Comparison of ENCODE assay signal across 25 cellular contexts in genomic region chr16:24051125-24051524, GRCh38.
"Had no signal": no experiment of that assay in that cellular context is flagged by ENCODE, and none has a peak within 500 bp of the region (broad histone marks: within the 10 kb centered on the region; RNA-seq: fewer than 3 reads in every experiment).

No MANE protein-coding gene starts in this region.

- H3K4me3 Mint-ChIP-seq: activated CD4-positive, alpha-beta memory T cell treated with anti-CD3 and anti-CD28 coated beads, Interleukin-2, amount 10 ng/mL, durations not matched to agents 7 days and 5 days; activated naive CD4-positive, alpha-beta T cell treated with anti-CD3 and anti-CD28 coated beads, Interleukin-2, amount 10 ng/mL, durations not matched to agents 7 days and 5 days; activated naive CD8-positive, alpha-beta T cell treated with anti-CD3 and anti-CD28 coated beads, Interleukin-2, amount 50 U/mL, for 24 hours; brain; neural crest cell had no signal

- H3K27me3 ChIP-seq: colonic mucosa, right atrium auricular region had no signal

- H3K36me3 ChIP-seq: colonic mucosa, esophagus muscularis mucosa, gastroesophageal sphincter, heart right ventricle, prostate gland, right atrium auricular region, tibial artery had no signal

- H3K4me1 Mint-ChIP-seq: activated naive CD4-positive, alpha-beta T cell treated with anti-CD3 and anti-CD28 coated beads, Interleukin-2, amount 10 ng/mL, durations not matched to agents 7 days and 5 days had no signal

- H3K9me3 ChIP-seq: colonic mucosa, esophagus muscularis mucosa, prostate gland, right atrium auricular region, tibial artery had no signal

- H3K27ac ChIP-seq: colonic mucosa, esophagus muscularis mucosa, gastroesophageal sphincter, heart right ventricle, prostate gland, right atrium auricular region, tibial artery had no signal

- H3K36me3 Mint-ChIP-seq: brain had no signal

- H3K4me1 ChIP-seq: colonic mucosa, esophagus muscularis mucosa, gastroesophageal sphincter, heart right ventricle, prostate gland, right atrium auricular region, tibial artery had no signal

- H3K9me3 Mint-ChIP-seq: activated CD4-positive, alpha-beta memory T cell treated with anti-CD3 and anti-CD28 coated beads, Interleukin-2, amount 10 ng/mL, durations not matched to agents 7 days and 5 days; activated naive CD4-positive, alpha-beta T cell treated with anti-CD3 and anti-CD28 coated beads, Interleukin-2, amount 10 ng/mL, durations not matched to agents 7 days and 5 days; activated naive CD8-positive, alpha-beta T cell treated with anti-CD3 and anti-CD28 coated beads, Interleukin-2, amount 50 U/mL, for 24 hours; activated T-helper 2 cell treated with anti-CD3 and anti-CD28 coated beads, Interferon-gamma antibody, Interleukin-2, Interleukin-4, amounts not matched to agents 10 μg/mL and 5 μg/mL and 100 μg/mL, durations not matched to agents 14 hours and 24 hours and 36 hours; neural crest cell had no signal

- H3K27me3 Mint-ChIP-seq: activated CD4-positive, alpha-beta memory T cell treated with anti-CD3 and anti-CD28 coated beads, Interleukin-2, amount 10 ng/mL, durations not matched to agents 7 days and 5 days; activated naive CD4-positive, alpha-beta T cell treated with anti-CD3 and anti-CD28 coated beads, Interleukin-2, amount 10 ng/mL, durations not matched to agents 7 days and 5 days; activated naive CD8-positive, alpha-beta T cell treated with anti-CD3 and anti-CD28 coated beads, Interleukin-2, amount 50 U/mL, for 24 hours had no signal

- DNase-seq: activated CD4-positive, alpha-beta memory T cell treated with anti-CD3 and anti-CD28 coated beads, Interleukin-2, amount 10 ng/mL, durations not matched to agents 7 days and 5 days; activated CD4-positive, alpha-beta T cell treated with anti-CD3 and anti-CD28 coated beads for 48 hours; activated CD4-positive, CD25-positive, alpha-beta regulatory T cell; activated naive CD4-positive, alpha-beta T cell treated with anti-CD3 and anti-CD28 coated beads, Interleukin-2, amount 10 ng/mL, durations not matched to agents 7 days and 5 days; activated naive CD8-positive, alpha-beta T cell treated with anti-CD3 and anti-CD28 coated beads, Interleukin-2, amount 50 U/mL, for 24 hours; activated T-cell treated with anti-CD3 and anti-CD28 coated beads, Interleukin-2, amount 50 U/mL, for 1 hour; anterior cingulate cortex; caudate nucleus; colonic mucosa; heart right ventricle; kidney; stimulated activated CD4-positive, alpha-beta T cell treated with anti-CD3 and anti-CD28 coated beads, Interleukin-12 subunit alpha, Interleukin-12 subunit beta, amount 100 ng/mL, for 4 hours; stimulated activated CD4-positive, alpha-beta T cell treated with anti-CD3 and anti-CD28 coated beads, Interleukin-1b, Interleukin-23, amount 100 ng/mL, for 48 hours; stimulated activated CD8-positive, alpha-beta memory T cell treated with anti-CD3 and anti-CD28 coated beads, Interleukin-4, amount 100 ng/mL, for 48 hours; stimulated activated naive CD8-positive, alpha-beta T cell treated with anti-CD3 and anti-CD28 coated beads, Interleukin-15, Interleukin-2, amounts not matched to agents 100 U/mL and 50 U/mL, for 24 hours; substantia nigra; tibial artery had no signal

- H3K4me3 ChIP-seq: colonic mucosa, esophagus muscularis mucosa, gastroesophageal sphincter, heart right ventricle, prostate gland, right atrium auricular region, tibial artery had no signal

- ATAC-seq: activated naive CD8-positive, alpha-beta T cell treated with anti-CD3 and anti-CD28 coated beads, Interleukin-2, amount 50 U/mL, for 24 hours; gastroesophageal sphincter; heart right ventricle; left lobe of liver; stimulated activated naive CD8-positive, alpha-beta T cell treated with anti-CD3 and anti-CD28 coated beads, Interleukin-15, Interleukin-2, amounts not matched to agents 100 U/mL and 50 U/mL, for 24 hours had no signal

- H3K27ac Mint-ChIP-seq: activated CD4-positive, alpha-beta memory T cell treated with anti-CD3 and anti-CD28 coated beads, Interleukin-2, amount 10 ng/mL, durations not matched to agents 7 days and 5 days; activated naive CD4-positive, alpha-beta T cell treated with anti-CD3 and anti-CD28 coated beads, Interleukin-2, amount 10 ng/mL, durations not matched to agents 7 days and 5 days; activated naive CD8-positive, alpha-beta T cell treated with anti-CD3 and anti-CD28 coated beads, Interleukin-2, amount 50 U/mL, for 24 hours; activated T-helper 2 cell treated with anti-CD3 and anti-CD28 coated beads, Interferon-gamma antibody, Interleukin-2, Interleukin-4, amounts not matched to agents 10 μg/mL and 5 μg/mL and 100 μg/mL, durations not matched to agents 14 hours and 24 hours and 36 hours; brain had no signal
